10 cellular contexts compared by ENCODE assay signal in genomic region chr20:62355527-62356142, GRCh38.
DNase-seq lines count a peak whose midpoint lies in the region; ATAC-seq, FAIRE-seq and TF ChIP-seq lines count a peak whose summit lies in the region.
"Had no signal": no experiment of that assay in that cellular context is flagged by ENCODE, and none has a peak within 500 bp of the region (broad histone marks: within the 10 kb centered on the region; RNA-seq: fewer than 3 reads in every experiment).

No MANE protein-coding gene starts in this region.

- no peak for TF ChIP-seq CTCF in brain microvascular endothelial cell (IDR thresholded peaks at IDR 0.05; ENCODE audit: low read depth, low read length, missing control alignments)

- in situ Hi-C loops in brain microvascular endothelial cell (cut with HindIII; ENCODE audit: low pct_ligation_motif_present, low sequenced_read_pairs): no loop called here

- DNase-seq in HTR-8/SVneo (ENCODE audit: insufficient read length, low spot score): no peak
- peak; percentile 55 for DNase-seq in brain microvascular endothelial cell
- peak; percentile 77 for DNase-seq in kidney glomerular epithelial cell (lab: John Stamatoyannopoulos, UW)
- no peak for DNase-seq in activated T-cell treated with anti-CD3 and anti-CD28 coated beads, Interleukin-2, amount 50 U/mL, for 24 hours
- no peak for DNase-seq in middle frontal gyrus (ENCODE audit: extremely low spot score, low spot score)
- no peak for DNase-seq in NCI-H1048 (lab: John Stamatoyannopoulos, UW)

- H3K9me3 Mint-ChIP-seq in stimulated activated memory B cell treated with anti-CD40 and anti-IgM and Interleukin-4, amounts not matched to agents 10 μg/mL and 1 μg/mL and 100 μg/mL, for 72 hours: no peaks in the 10 kb centered on the region
- no peaks in the 10 kb centered on the region for H3K9me3 Mint-ChIP-seq in activated T-cell treated with anti-CD3 and anti-CD28 coated beads, Interleukin-2, amount 50 U/mL, for 24 hours
- H3K9me3 Mint-ChIP-seq: T-helper 2 cell treated with Interferon-gamma antibody and Interleukin-4, amounts not matched to agents 5 μg/mL and 100 μg/mL, for 36 hours had no signal

- H3K4me3 ChIP-seq in brain microvascular endothelial cell (ENCODE audit: low read depth, low read length): no peak overlapping the region

- peaks cover 20% of the 10 kb centered on the region for H3K36me3 ChIP-seq in brain microvascular endothelial cell (replicated peaks)

- H3K27me3 Mint-ChIP-seq in stimulated activated memory B cell treated with anti-CD40 and anti-IgM and Interleukin-4, amounts not matched to agents 10 μg/mL and 1 μg/mL and 100 μg/mL, for 72 hours: no peaks in the 10 kb centered on the region
- H3K27me3 Mint-ChIP-seq in activated T-cell treated with anti-CD3 and anti-CD28 coated beads, Interleukin-2, amount 50 U/mL, for 24 hours: peaks cover 6% of the 10 kb centered on the region

- no peak overlapping the region for H3K4me3 Mint-ChIP-seq in stimulated activated memory B cell treated with anti-CD40 and anti-IgM and Interleukin-4, amounts not matched to agents 10 μg/mL and 1 μg/mL and 100 μg/mL, for 72 hours
- no peak overlapping the region for H3K4me3 Mint-ChIP-seq in activated T-cell treated with anti-CD3 and anti-CD28 coated beads, Interleukin-2, amount 50 U/mL, for 24 hours
- H3K4me3 Mint-ChIP-seq: T-helper 2 cell treated with Interferon-gamma antibody and Interleukin-4, amounts not matched to agents 5 μg/mL and 100 μg/mL, for 36 hours had no signal

- no peaks in the 10 kb centered on the region for H3K36me3 Mint-ChIP-seq in stimulated activated memory B cell treated with anti-CD40 and anti-IgM and Interleukin-4, amounts not matched to agents 10 μg/mL and 1 μg/mL and 100 μg/mL, for 72 hours
- H3K36me3 Mint-ChIP-seq in activated T-cell treated with anti-CD3 and anti-CD28 coated beads, Interleukin-2, amount 50 U/mL, for 24 hours (ENCODE audit: low read depth): no peaks in the 10 kb centered on the region

- H3K27ac Mint-ChIP-seq in stimulated activated memory B cell treated with anti-CD40 and anti-IgM and Interleukin-4, amounts not matched to agents 10 μg/mL and 1 μg/mL and 100 μg/mL, for 72 hours: peak overlapping the region; percentile 12
- no peak overlapping the region for H3K27ac Mint-ChIP-seq in activated T-cell treated with anti-CD3 and anti-CD28 coated beads, Interleukin-2, amount 50 U/mL, for 24 hours
- H3K27ac Mint-ChIP-seq: T-helper 2 cell treated with Interferon-gamma antibody and Interleukin-4, amounts not matched to agents 5 μg/mL and 100 μg/mL, for 36 hours had no signal

- peak; percentile 95 for FAIRE-seq in HTR-8/SVneo (lab: Jason Lieb, UNC)
- FAIRE-seq: endometrium had no signal

- H3K27ac ChIP-seq in brain microvascular endothelial cell: peak overlapping the region; percentile 75

- peaks cover 6% of the 10 kb centered on the region for H3K4me1 Mint-ChIP-seq in stimulated activated memory B cell treated with anti-CD40 and anti-IgM and Interleukin-4, amounts not matched to agents 10 μg/mL and 1 μg/mL and 100 μg/mL, for 72 hours
- no peaks in the 10 kb centered on the region for H3K4me1 Mint-ChIP-seq in activated T-cell treated with anti-CD3 and anti-CD28 coated beads, Interleukin-2, amount 50 U/mL, for 24 hours (ENCODE audit: low read depth)

- no peak for ATAC-seq in stimulated activated memory B cell treated with anti-CD40 and anti-IgM and Interleukin-4, amounts not matched to agents 10 μg/mL and 1 μg/mL and 100 μg/mL, for 72 hours
- no peak for ATAC-seq in HG02938 (IDR thresholded peaks at IDR 0.05; ENCODE audit: unreplicated experiment)

- H3K27me3 ChIP-seq in brain microvascular endothelial cell (replicated peaks): no peaks in the 10 kb centered on the region

Comparison
In these comparisons a context has a peak if more than half of its experiments do, and no peak if none do; other contexts are left out.
1. DNase-seq: peak in brain microvascular endothelial cell (single experiment) and kidney glomerular epithelial cell (single experiment); none in HTR-8/SVneo (single experiment), activated T-cell treated with anti-CD3 and anti-CD28 coated beads, Interleukin-2, amount 50 U/mL, for 24 hours (single experiment), middle frontal gyrus (single experiment) and NCI-H1048 (single experiment).